1 cellular context compared by ENCODE assay signal in genomic region chr6:26041946-26042345, GRCh38.
TF ChIP-seq lines count a peak whose summit lies in the region.

No MANE protein-coding gene starts in this region.

TF ChIP-seq in A549, 52 proteins besides CTCF, POLR2A, EP300 and RAD21 (continued from another document):
- TF ChIP-seq ATOH8 (CRISPR knock-in tag; IDR thresholded peaks at IDR 0.05; ENCODE audit: low read depth) (0 out of 2 replicates have a peak, but pooled peaks have one; percentile 51), EHF (CRISPR knock-in tag; IDR thresholded peaks at IDR 0.05) (0 out of 2 replicates have a peak, but pooled peaks have one; percentile 66), HOXB13 (CRISPR knock-in tag; IDR thresholded peaks at IDR 0.05; ENCODE audit: low read depth) (peak; percentile 84; the same call in 1 of the 2 replicates), HEYL (CRISPR knock-in tag; IDR thresholded peaks at IDR 0.05) (peak; percentile 74; the same call in 1 of the 2 replicates), NPAS2 (CRISPR knock-in tag; IDR thresholded peaks at IDR 0.05; ENCODE audit: borderline replicate concordance) (peak; percentile 53; the same call in 1 of the 2 replicates), PHF8 (IDR thresholded peaks at IDR 0.05; ENCODE audit: borderline replicate concordance, low read depth) (no peak), REST (IDR thresholded peaks at IDR 0.05) (no peak), MAZ (IDR thresholded peaks at IDR 0.05; ENCODE audit: borderline replicate concordance, low read depth, low read length) (no peak), E2F6 (IDR thresholded peaks at IDR 0.05; ENCODE audit: borderline replicate concordance, low read depth) (no peak)
